ENCODE assay signal across 21 cellular contexts in genomic region chr5:43140286-43140685, GRCh38. TPM values are rescaled to one million over a fixed set of nuclear protein-coding genes. Genes with fewer than 3 reads are reported as not detected.
DNase-seq lines count a peak whose midpoint lies in the region; ATAC-seq and TF ChIP-seq lines count a peak whose summit lies in the region.
"Had no signal": no experiment of that assay in that cellular context is flagged by ENCODE, and none has a peak within 500 bp of the region (broad histone marks: within the 10 kb centered on the region; RNA-seq: fewer than 3 reads in every experiment).

No MANE protein-coding gene starts in this region.

- H3K36me3 Mint-ChIP-seq in CD4-positive, alpha-beta memory T cell: peaks cover 26 to 57% of the 10 kb centered on the region in 2 donors
- H3K36me3 Mint-ChIP-seq in activated CD8-positive, alpha-beta T cell treated with anti-CD3 and anti-CD28 coated beads, Interleukin-2, amount 10 ng/mL, durations not matched to agents 7 days and 5 days (ENCODE audit: low read depth): peaks cover 64% of the 10 kb centered on the region

- TF ChIP-seq POLR2A in sigmoid colon (IDR thresholded peaks at IDR 0.05): no peak

- no peaks in the 10 kb centered on the region for H3K27me3 ChIP-seq in CD4-positive, alpha-beta memory T cell (ENCODE audit: insufficient read depth, low read length)
- H3K27me3 ChIP-seq in sigmoid colon: no peaks in the 10 kb centered on the region
- H3K27me3 ChIP-seq: thyroid gland had no signal

- TF ChIP-seq CTCF in AG10803 (conservative IDR thresholded peaks at IDR 0.05; ENCODE audit: low read length) (no peak), fibroblast of pulmonary artery (IDR thresholded peaks at IDR 0.05; ENCODE audit: low read length, missing control alignments) (no peak), sigmoid colon (IDR thresholded peaks at IDR 0.05) (no peak)

- H3K9me3 Mint-ChIP-seq in CD4-positive, alpha-beta memory T cell: no peaks in the 10 kb centered on the region
- H3K9me3 Mint-ChIP-seq in activated CD8-positive, alpha-beta T cell treated with anti-CD3 and anti-CD28 coated beads, Interleukin-2, amount 10 ng/mL, durations not matched to agents 7 days and 5 days (ENCODE audit: insufficient read depth): no peaks in the 10 kb centered on the region
- H3K9me3 Mint-ChIP-seq: naive B cell had no signal

- peaks cover 43% of the 10 kb centered on the region for H3K4me1 ChIP-seq in CD4-positive, alpha-beta memory T cell (ENCODE audit: insufficient read depth, low read length)
- H3K4me1 ChIP-seq in sigmoid colon: no peaks in the 10 kb centered on the region
- H3K4me1 ChIP-seq: thyroid gland had no signal

- no peak overlapping the region for H3K27ac ChIP-seq in CD4-positive, alpha-beta memory T cell (ENCODE audit: low read depth, low read length)
- H3K27ac ChIP-seq in sigmoid colon: no peak overlapping the region
- H3K27ac ChIP-seq: coronary artery, GM23248, skin epidermis, thyroid gland had no signal

- DNase-seq in AG10803 (ENCODE audit: low read depth) (peak; percentile 32), fibroblast of pulmonary artery (ENCODE audit: low read depth) (peak; percentile 51), foreskin melanocyte (no peak), sigmoid colon (no peak)
- DNase-seq in CD4-positive, alpha-beta memory T cell: peak in 4 of 5 donors; percentile 21 to 46 (median 29)
- DNase-seq in activated CD8-positive, alpha-beta T cell treated with anti-CD3 and anti-CD28 coated beads, Interleukin-2, amount 10 ng/mL, durations not matched to agents 7 days and 5 days: no peak
- no peak for DNase-seq in stimulated activated CD8-positive, alpha-beta memory T cell treated with anti-CD3 and anti-CD28 coated beads, Interleukin-4, amount 100 ng/mL, for 48 hours
- DNase-seq: aorta, GM23248, islet precursor cell, naive B cell, NCI-H2081 treated with DMSO at 0.1 percent for 48 hours, NCI-H524, SHP77, T-helper 9 cell, thyroid gland had no signal

- H3K9me3 ChIP-seq in CD4-positive, alpha-beta memory T cell (ENCODE audit: control insufficient read depth in 1 of 2, low read length in 2 of 2): no peaks in the 10 kb centered on the region
- H3K9me3 ChIP-seq in sigmoid colon: no peaks in the 10 kb centered on the region
- H3K9me3 ChIP-seq: thyroid gland had no signal

- 72 to 89% methylated on average over 2 of the region's 2 CpGs for WGBS in sigmoid colon, 2 donors

- H3K27ac Mint-ChIP-seq in CD4-positive, alpha-beta memory T cell: peak overlapping the region in 6 of 7 donors; percentile 20 to 65 (median 41)
- no peak overlapping the region for H3K27ac Mint-ChIP-seq in activated CD8-positive, alpha-beta T cell treated with anti-CD3 and anti-CD28 coated beads, Interleukin-2, amount 10 ng/mL, durations not matched to agents 7 days and 5 days
- H3K27ac Mint-ChIP-seq: IgD-negative memory B cell had no signal

- no peak for TF ChIP-seq EP300 in sigmoid colon (IDR thresholded peaks at IDR 0.05)

- intact Hi-C loops in CD4-positive, alpha-beta memory T cell (cut with micrococcal nuclease): loop anchor here (2.0 kb wide), 1 partner anchor 35 kb away; no protein-coding TSS in a partner anchor
- intact Hi-C loops in sigmoid colon (cut with DNase I): no loop called here

- CTCF ChIA-PET in CD4-positive, alpha-beta memory T cell (lab: Charles Lee; ENCODE audit: partially characterized antibody): interaction anchor here (0.8 to 4.5 kb wide), 3 partner anchors 16 to 147 kb away, joined by 3 to 20 read pairs (median 3); partner anchors contain the start of gene ZNF131
- CTCF ChIA-PET in activated CD8-positive, alpha-beta T cell treated with anti-CD3 and anti-CD28 coated beads, Interleukin-2, amount 10 ng/mL, durations not matched to agents 7 days and 5 days (lab: Charles Lee): interaction anchor here (1.3 to 3.0 kb wide), 4 partner anchors 18 to 249 kb away, joined by 3 to 21 read pairs (median 11); partner anchors contain the start of gene ZNF131

- peaks cover 38 to 60% (median 50%) of the 10 kb centered on the region in 4 donors for H3K4me1 Mint-ChIP-seq in CD4-positive, alpha-beta memory T cell
- H3K4me1 Mint-ChIP-seq in activated CD8-positive, alpha-beta T cell treated with anti-CD3 and anti-CD28 coated beads, Interleukin-2, amount 10 ng/mL, durations not matched to agents 7 days and 5 days (ENCODE audit: low read depth): peaks cover 32% of the 10 kb centered on the region

- POLR2A ChIA-PET in CD4-positive, alpha-beta memory T cell (lab: Charles Lee; ENCODE audit: partially characterized antibody): no interaction called here
- POLR2A ChIA-PET in activated CD8-positive, alpha-beta T cell treated with anti-CD3 and anti-CD28 coated beads, Interleukin-2, amount 10 ng/mL, durations not matched to agents 7 days and 5 days (lab: Charles Lee): interaction anchor here (1.2 kb wide), 1 partner anchor 19 kb away, joined by 6 read pairs; the partner anchor contains the start of gene ZNF131

- H3K4me3 ChIP-seq in AG10803 (ENCODE audit: low read length) (no peak overlapping the region), fibroblast of pulmonary artery (replicated peaks; ENCODE audit: low read depth, low read length) (no peak overlapping the region), sigmoid colon (no peak overlapping the region)
- no peak overlapping the region for H3K4me3 ChIP-seq in CD4-positive, alpha-beta memory T cell (ENCODE audit: low read length in 2 of 2)
- H3K4me3 ChIP-seq: coronary artery, GM23248, lung, skin epidermis, thyroid gland had no signal

- H3K36me3 ChIP-seq in CD4-positive, alpha-beta memory T cell (ENCODE audit: insufficient read depth, low read length): peaks cover 5% of the 10 kb centered on the region
- H3K36me3 ChIP-seq in sigmoid colon: peaks cover 0 to 37% (median 11%) of the 10 kb centered on the region in 4 donors

- peak; percentile 36 for ATAC-seq in activated CD8-positive, alpha-beta T cell treated with anti-CD3 and anti-CD28 coated beads, Interleukin-2, amount 10 ng/mL, durations not matched to agents 7 days and 5 days
- ATAC-seq in HG02884 (IDR thresholded peaks at IDR 0.05; ENCODE audit: unreplicated experiment): no peak

- no peaks in the 10 kb centered on the region for H3K27me3 Mint-ChIP-seq in CD4-positive, alpha-beta memory T cell
- H3K27me3 Mint-ChIP-seq in activated CD8-positive, alpha-beta T cell treated with anti-CD3 and anti-CD28 coated beads, Interleukin-2, amount 10 ng/mL, durations not matched to agents 7 days and 5 days (ENCODE audit: low read depth): no peaks in the 10 kb centered on the region
- H3K27me3 Mint-ChIP-seq: IgD-negative memory B cell, naive B cell had no signal

- peak overlapping the region in 4 of 8 donors; percentile 8 to 53 (median 22) for H3K4me3 Mint-ChIP-seq in CD4-positive, alpha-beta memory T cell
- no peak overlapping the region for H3K4me3 Mint-ChIP-seq in activated CD8-positive, alpha-beta T cell treated with anti-CD3 and anti-CD28 coated beads, Interleukin-2, amount 10 ng/mL, durations not matched to agents 7 days and 5 days
- H3K4me3 Mint-ChIP-seq: IgD-negative memory B cell, naive B cell had no signal

RNA-seq across cellular contexts. Expression of gene ZNF131, which starts 19.6 kb away (rescaled TPM):
- total RNA-seq in CD4-positive, alpha-beta memory T cell: 10 to 100 TPM; 76.5 to 86.9 TPM
- 10 to 100 TPM; 67.4 to 68.7 TPM for polyA plus RNA-seq in CD4-positive, alpha-beta memory T cell
- 10 to 100 TPM; 45.8 to 52.8 TPM for total RNA-seq in activated CD8-positive, alpha-beta T cell treated with anti-CD3 and anti-CD28 coated beads, Interleukin-2, amount 10 ng/mL, durations not matched to agents 7 days and 5 days
- 10 to 100 TPM; 21.7 to 35.3 (median 29.2) TPM for total RNA-seq in sigmoid colon
- polyA plus RNA-seq in sigmoid colon: 10 to 100 TPM; 13.8 to 20.8 (median 20.1) TPM

RNA-seq across cellular contexts. Expression of gene NIM1K, which starts 51.7 kb away (rescaled TPM):
- under 1 TPM; 0.26 to 0.28 TPM for total RNA-seq in CD4-positive, alpha-beta memory T cell
- under 1 TPM; 0.24 to 0.40 TPM for polyA plus RNA-seq in CD4-positive, alpha-beta memory T cell
- total RNA-seq in activated CD8-positive, alpha-beta T cell treated with anti-CD3 and anti-CD28 coated beads, Interleukin-2, amount 10 ng/mL, durations not matched to agents 7 days and 5 days: under 1 TPM; 0.50 to 0.61 TPM
- total RNA-seq in sigmoid colon: 1 to 10 TPM in 1 of 4 donors, under 1 TPM in 3; 0.28 to 3.6 (median 0.83) TPM
- under 1 TPM in 1 of 3 donors, not detected in 2; 0.42 TPM for polyA plus RNA-seq in sigmoid colon
- polyA plus RNA-seq: IgD-negative memory B cell had no signal

Comparison
In these comparisons a context has a peak if more than half of its experiments do, and no peak if none do; other contexts are left out.
1. DNase-seq: peak in AG10803 (single experiment), CD4-positive, alpha-beta memory T cell (4 of 5) and fibroblast of pulmonary artery (single experiment); none in activated CD8-positive, alpha-beta T cell treated with anti-CD3 and anti-CD28 coated beads, Interleukin-2, amount 10 ng/mL, durations not matched to agents 7 days and 5 days (single experiment), stimulated activated CD8-positive, alpha-beta memory T cell treated with anti-CD3 and anti-CD28 coated beads, Interleukin-4, amount 100 ng/mL, for 48 hours (single experiment), foreskin melanocyte (single experiment) and sigmoid colon (single experiment).